8 cellular contexts compared by ENCODE assay signal in the genomic region with DNA sequence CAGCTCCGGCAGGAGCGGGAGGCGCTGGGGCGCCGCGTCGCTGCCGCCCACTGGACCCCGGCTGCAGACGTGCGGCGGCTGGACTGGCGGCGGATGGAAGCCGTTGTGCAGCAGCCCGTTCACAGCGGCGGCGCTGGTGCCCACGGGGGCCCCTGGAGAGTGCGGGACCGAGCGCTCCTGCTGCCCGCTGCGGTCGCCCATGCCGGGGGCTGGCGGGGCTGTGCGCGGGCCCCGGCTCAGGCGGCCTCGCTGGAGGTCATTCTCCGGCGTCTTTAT. TPM values are rescaled to one million over a fixed set of nuclear protein-coding genes. Genes with fewer than 3 reads are reported as not detected.
DNase-seq lines count a peak whose midpoint lies in the region; ATAC-seq and TF ChIP-seq lines count a peak whose summit lies in the region.

No MANE protein-coding gene starts in this region.

- H3K4me1 ChIP-seq in DOHH2 (ENCODE audit: control insufficient read depth, low read length) = peaks cover 40% of the 10 kb centered on the region
- peaks cover 26% of the 10 kb centered on the region for H3K4me1 ChIP-seq in HUES64 (ENCODE audit: insufficient read depth, low read length)
- H3K4me1 ChIP-seq in mucosa of descending colon (ENCODE audit: low read depth) = peaks cover 21% of the 10 kb centered on the region

- WGBS in HUES64 = under 1% methylated on average over 35 of the region's 35 CpGs

- H4K20me1 ChIP-seq in DOHH2 (ENCODE audit: control insufficient read depth, insufficient read depth, low read depth, low read length) = 0 out of 2 replicates have a peak, but pooled peaks cover 3% of the 10 kb centered on the region

- H3K36me3 ChIP-seq in DOHH2 (ENCODE audit: control insufficient read depth, low read length) (peaks cover 13% of the 10 kb centered on the region; the same call in 1 of the 2 replicates), HUES64 (ENCODE audit: insufficient read depth, low read length) (no peaks in the 10 kb centered on the region), mucosa of descending colon (ENCODE audit: low read depth) (no peaks in the 10 kb centered on the region)

- H3K9me2 ChIP-seq in DOHH2 (replicated peaks; ENCODE audit: control insufficient read depth, low read length) = no peaks in the 10 kb centered on the region

- H3K79me2 ChIP-seq in DOHH2 (ENCODE audit: control insufficient read depth, low read length) = peaks cover 57% of the 10 kb centered on the region

- H3K27ac ChIP-seq in DOHH2 (ENCODE audit: low read depth, low read length) (peak overlapping the region; percentile 78), HUES64 (ENCODE audit: low read depth, low read length) (peak overlapping the region; percentile 89), cingulate gyrus (ENCODE audit: low read depth, low read length) (peak overlapping the region; percentile 73)

- H3K4me2 ChIP-seq in DOHH2 (ENCODE audit: low read length) = peak overlapping the region; percentile 93

- no peak for DNase-seq in mucosa of descending colon
- DNase-seq in DMS79 treated with DMSO at 0.1 percent for 48 hours (lab: John Stamatoyannopoulos, UW) = no peak
- DNase-seq in 8988T = no peak
- no peak for DNase-seq in effector CD4-positive, alpha-beta T cell

- ATAC-seq in GM21447 (IDR thresholded peaks at IDR 0.05; ENCODE audit: unreplicated experiment) (peak; percentile 32), mucosa of descending colon (peak; percentile 37)

- no peak for TF ChIP-seq CTCF in DOHH2 (IDR thresholded peaks at IDR 0.05; ENCODE audit: low read depth, low read length, poor library complexity, severe bottlenecking)
- no peak for TF ChIP-seq CTCF in mucosa of descending colon (IDR thresholded peaks at IDR 0.05)

- H3K4me3 ChIP-seq in DOHH2 (ENCODE audit: low read length) (peak overlapping the region; percentile 77), HUES64 (ENCODE audit: low read length) (peak overlapping the region; percentile 76), mucosa of descending colon (peak overlapping the region; percentile 72)

- H3F3A ChIP-seq in DOHH2 (ENCODE audit: control insufficient read depth, insufficient read depth) = peaks cover 4% of the 10 kb centered on the region; the same call in 1 of the 2 replicates

- intact Hi-C loops in mucosa of descending colon (cut with DNase I, micrococcal nuclease) = no loop called here

- no peaks in the 10 kb centered on the region for H3K9me3 ChIP-seq in DOHH2 (ENCODE audit: control insufficient read depth, insufficient read depth, low read length)
- H3K9me3 ChIP-seq in HUES64 (ENCODE audit: insufficient read depth, low read depth, low read length) = no peaks in the 10 kb centered on the region
- H3K9me3 ChIP-seq in mucosa of descending colon = no peaks in the 10 kb centered on the region

- peak overlapping the region; percentile 95 for H3K9ac ChIP-seq in HUES64 (ENCODE audit: low read depth, low read length)

- H3K27me3 ChIP-seq in DOHH2 (ENCODE audit: control insufficient read depth, low read length) (no peaks in the 10 kb centered on the region), HUES64 (ENCODE audit: insufficient read depth, low read length) (no peaks in the 10 kb centered on the region)

RNA-seq across cellular contexts. Expression of gene PANK1, which starts 0.4 kb away (rescaled TPM):
- 29.1 TPM for polyA plus RNA-seq in HUES64 (2013, experiment 1 of 2)
- 29.9 TPM for polyA plus RNA-seq in HUES64 (2013, experiment 2 of 2)
- 10 to 100 TPM; 23.2 to 67.4 (median 24.1) TPM for total RNA-seq in mucosa of descending colon

RNA-seq across cellular contexts. Expression of gene KIF20B, which starts 56.8 kb away (rescaled TPM):
- 29.5 TPM for polyA plus RNA-seq in HUES64 (2013, experiment 1 of 2)
- 30.3 TPM for polyA plus RNA-seq in HUES64 (2013, experiment 2 of 2)
- total RNA-seq in mucosa of descending colon = 10 to 100 TPM in 1 of 3 donors, 1 to 10 TPM in 2; 6.0 to 16.8 (median 7.5) TPM
